Comparison of ENCODE assay signal across 29 cellular contexts in genomic region chr15:90022345-90022744, GRCh38. TPM values are rescaled to one million over a fixed set of nuclear protein-coding genes. Genes with fewer than 3 reads are reported as not detected.
DNase-seq lines count a peak whose midpoint lies in the region; ATAC-seq and TF ChIP-seq lines count a peak whose summit lies in the region.
"Had no signal": no experiment of that assay in that cellular context is flagged by ENCODE, and none has a peak within 500 bp of the region (broad histone marks: within the 10 kb centered on the region; RNA-seq: fewer than 3 reads in every experiment).

No MANE protein-coding gene starts in this region.

- no peak overlapping the region for H3K27ac ChIP-seq in GM23338 (ENCODE audit: low read depth)
- H3K27ac ChIP-seq in RWPE2 (ENCODE audit: poor library complexity, severe bottlenecking) = no peak overlapping the region
- H3K27ac ChIP-seq: A549, GM23248, SJSA1 had no signal

- no peak overlapping the region for H3K4me3 ChIP-seq in GM23338
- no peak overlapping the region for H3K4me3 ChIP-seq in RWPE2 (ENCODE audit: severe bottlenecking)
- H3K4me3 ChIP-seq: A549, GM12878, GM23248, SJSA1 had no signal

- no peak overlapping the region for H2AFZ ChIP-seq in GM23338
- H2AFZ ChIP-seq: GM23248 had no signal

- H3K36me3 Mint-ChIP-seq in GM23338 (ENCODE audit: low read depth) = no peaks in the 10 kb centered on the region
- H3K36me3 Mint-ChIP-seq: CD8-positive, alpha-beta T cell had no signal

- peaks cover 10% of the 10 kb centered on the region for H3K27me3 Mint-ChIP-seq in GM23338 (ENCODE audit: insufficient read depth, low read depth, poor library complexity)

- H3K4me3 Mint-ChIP-seq in GM23338 = no peak overlapping the region
- H3K4me3 Mint-ChIP-seq: CD8-positive, alpha-beta T cell had no signal

- H3K36me3 ChIP-seq in GM23338 (ENCODE audit: insufficient read depth) (no peaks in the 10 kb centered on the region), RWPE2 (ENCODE audit: low read depth) (peaks cover 16% of the 10 kb centered on the region; the same call in 1 of the 2 replicates)
- H3K36me3 ChIP-seq: SJSA1 had no signal

- peak overlapping the region; percentile 26 for H3K27ac Mint-ChIP-seq in GM23338
- H3K27ac Mint-ChIP-seq: CD8-positive, alpha-beta T cell had no signal

- peaks cover 31% of the 10 kb centered on the region for H3K4me1 ChIP-seq in GM23338 (ENCODE audit: insufficient read depth)
- H3K4me1 ChIP-seq in RWPE2 (ENCODE audit: insufficient read depth, poor library complexity, severe bottlenecking) = peaks cover 4% of the 10 kb centered on the region
- H3K4me1 ChIP-seq: A549, Caco-2, SJSA1 had no signal

- no peaks in the 10 kb centered on the region for H3K9me3 Mint-ChIP-seq in GM23338
- H3K9me3 Mint-ChIP-seq: CD8-positive, alpha-beta T cell had no signal

- ATAC-seq in GM23338 (no peak), RWPE2 (ENCODE audit: low read depth) (no peak), left lobe of liver (no peak), sciatic nerve (no peak)
- ATAC-seq: A549; CD8-positive, alpha-beta T cell; GM12878; PC-3 had no signal

- DNase-seq in GM23338 (ENCODE audit: low spot score) (no peak), RWPE2 (ENCODE audit: low spot score) (peak; percentile 30), left lobe of liver (ENCODE audit: low spot score) (peak; percentile 30), sciatic nerve (ENCODE audit: low spot score) (peak; percentile 21), NCI-H2171 (lab: John Stamatoyannopoulos, UW) (no peak), NCI-H1694 (lab: John Stamatoyannopoulos, UW) (no peak), foreskin melanocyte (no peak)
- DNase-seq: AML-193; C1 segment of cervical spinal cord; CD8-positive, alpha-beta T cell; DMS79; EL; GDM1; GM23248; NCI-H1048; NCI-H1417; NCI-H1694 treated with DMSO at 0.1 percent for 48 hours; NCI-H2081; NCI-H2171 treated with DMSO at 0.1 percent for 48 hours; NCI-H446; NCI-H524 treated with DMSO at 0.1 percent for 48 hours; NCI-H82; NK-92 treated with Interleukin-12 subunit alpha and Interleukin-12 subunit beta, amount 100 ng/mL, for 24 hours; PC-3; Right ventricle myocardium superior had no signal

- peaks cover 44% of the 10 kb centered on the region for H3K4me1 Mint-ChIP-seq in GM23338

- intact Hi-C loops in sciatic nerve (cut with DNase I) = no loop called here

- H3K27me3 ChIP-seq in GM23338 (ENCODE audit: insufficient read depth) = no peaks in the 10 kb centered on the region
- H3K27me3 ChIP-seq in RWPE2 (ENCODE audit: insufficient read depth, poor library complexity, severe bottlenecking) = no peaks in the 10 kb centered on the region
- H3K27me3 ChIP-seq: SJSA1 had no signal

- H3K9me3 ChIP-seq in RWPE2 (ENCODE audit: severe bottlenecking) = no peaks in the 10 kb centered on the region
- H3K9me3 ChIP-seq: A549, Caco-2, SJSA1 had no signal

- TF ChIP-seq CTCF in GM23338 (conservative IDR thresholded peaks at IDR 0.05; ENCODE audit: low read depth in 2 of 2) (no peak), RWPE2 (IDR thresholded peaks at IDR 0.05; ENCODE audit: poor library complexity, severe bottlenecking) (no peak)

- H3K79me2 ChIP-seq in GM23338 (replicated peaks; ENCODE audit: insufficient read depth) = peaks cover 29% of the 10 kb centered on the region

- H3K4me2 ChIP-seq in GM23338 = no peak overlapping the region
- H3K4me2 ChIP-seq: A549 had no signal

- no peaks in the 10 kb centered on the region for H3K9me2 ChIP-seq in GM23338 (ENCODE audit: insufficient read depth)

- no peaks in the 10 kb centered on the region; the same call in 1 of the 2 replicates for H4K20me1 ChIP-seq in GM23338 (replicated peaks; ENCODE audit: insufficient read depth)

- no peaks in the 10 kb centered on the region for H3F3A ChIP-seq in GM23338 (replicated peaks; ENCODE audit: low read depth)

TF ChIP-seq in GM23338, 12 proteins besides CTCF, POLR2A, EP300 and RAD21 (continues in another document):
- TF ChIP-seq JUNB (IDR thresholded peaks at IDR 0.05; ENCODE audit: unreplicated experiment) (no peak), ZNF114 (CRISPR knock-in tag; IDR thresholded peaks at IDR 0.05) (no peak), REST (IDR thresholded peaks at IDR 0.05; ENCODE audit: unreplicated experiment) (no peak), STAT1 (IDR thresholded peaks at IDR 0.05; ENCODE audit: unreplicated experiment) (no peak), EZH2phosphoT487 (IDR thresholded peaks at IDR 0.05; ENCODE audit: unreplicated experiment) (no peak), NANOG (IDR thresholded peaks at IDR 0.05; ENCODE audit: borderline replicate concordance) (no peak), POLR2AphosphoS5 (IDR thresholded peaks at IDR 0.05; ENCODE audit: low read depth) (no peak), CREB1 (CRISPR knock-in tag; IDR thresholded peaks at IDR 0.05; ENCODE audit: low read depth) (no peak), ETS1 (IDR thresholded peaks at IDR 0.05) (no peak)

RNA-seq across cellular contexts. Expression of gene ZNF710, which starts 21.2 kb away (rescaled TPM):
- total RNA-seq in GM23338 (2014; rRNA removed; shearing (Covaris generic)) = 16.7 and 18.2 TPM in 2 replicates
- 15.9 and 16.0 TPM in 2 replicates for polyA plus RNA-seq in GM23338 (2016; fragmentation: Nextera tagmentation; extraction: Ambion mirVana)
- 6.7 TPM for total RNA-seq in left lobe of liver
- total RNA-seq in sciatic nerve = 20.2 TPM

Comparison
In these comparisons a context has a peak if more than half of its experiments do, and no peak if none do; other contexts are left out.
1. DNase-seq: peak in RWPE2 (single experiment), left lobe of liver (single experiment) and sciatic nerve (single experiment); none in GM23338 (single experiment), NCI-H2171 (single experiment), NCI-H1694 (single experiment) and foreskin melanocyte (single experiment).